In genomic region chr14:97379091-97379531, GRCh38 we compare ENCODE assay signal across 15 cellular contexts.
A peak's percentile ranks its signal among the peaks of the same experiment; 100 is the strongest.
DNase-seq lines count a peak whose midpoint lies in the region; ATAC-seq and TF ChIP-seq lines count a peak whose summit lies in the region.
"Had no signal": no experiment of that assay in that cellular context is flagged by ENCODE, and none has a peak within 500 bp of the region (broad histone marks: within the 10 kb centered on the region; RNA-seq: fewer than 3 reads in every experiment).

No MANE protein-coding gene starts in this region.

- peak in 2 of 3 donors; percentile 5 to 74 for DNase-seq in CD4-positive, CD25-positive, alpha-beta regulatory T cell
- DNase-seq in activated T-cell treated with anti-CD3 and anti-CD28 coated beads, Interleukin-2, amount 50 U/mL, for 48 hours = peak; percentile 49 to 56
- peak; percentile 54 for DNase-seq in iPS-NIHi7 (ENCODE audit: extremely low spot score)
- DNase-seq in head of caudate nucleus = no peak
- no peak for DNase-seq in dermis blood vessel endothelial cell
- DNase-seq in A172 (ENCODE audit: low spot score) = no peak
- DNase-seq in C1 segment of cervical spinal cord (lab: John Stamatoyannopoulos, UW) = no peak
- DNase-seq: DMS79; islet precursor cell; MV-4-11; OCI-M1; stimulated activated CD4-positive, alpha-beta T cell treated with anti-CD3 and anti-CD28 coated beads, Interleukin-12 subunit alpha, Interleukin-12 subunit beta, amount 100 ng/mL, for 4 hours; SW 1271; uterus had no signal

- no peak for ATAC-seq in CD4-positive, CD25-positive, alpha-beta regulatory T cell (ENCODE audit: low read depth in 2 of 2)

- no peaks in the 10 kb centered on the region for H3F3A ChIP-seq in Loucy (ENCODE audit: low read depth)

- H3K27me3 ChIP-seq in CD4-positive, CD25-positive, alpha-beta regulatory T cell (ENCODE audit: control insufficient read depth, insufficient read depth, low read length) = no peaks in the 10 kb centered on the region
- H3K27me3 ChIP-seq in Loucy (ENCODE audit: insufficient read depth, low read length, poor library complexity, severe bottlenecking) = no peaks in the 10 kb centered on the region
- H3K27me3 ChIP-seq: uterus had no signal

- no peak for TF ChIP-seq CTCF in Loucy (conservative IDR thresholded peaks at IDR 0.05; ENCODE audit: low read length)

- no peaks in the 10 kb centered on the region for H3K36me3 ChIP-seq in CD4-positive, CD25-positive, alpha-beta regulatory T cell (ENCODE audit: control insufficient read depth, insufficient read depth, low read length)
- H3K36me3 ChIP-seq in Loucy (ENCODE audit: insufficient read depth, low read length) = no peaks in the 10 kb centered on the region
- H3K36me3 ChIP-seq: uterus had no signal

- H3K4me3 ChIP-seq in CD4-positive, CD25-positive, alpha-beta regulatory T cell (ENCODE audit: low read depth, low read length) = peak overlapping the region; percentile 32
- peak overlapping the region; percentile 10 for H3K4me3 ChIP-seq in Loucy (ENCODE audit: low read length, poor library complexity, severe bottlenecking)
- H3K4me3 ChIP-seq: uterus had no signal

- H3K27me3 Mint-ChIP-seq in CD4-positive, CD25-positive, alpha-beta regulatory T cell = peaks cover under 1% of the 10 kb centered on the region

- peaks cover 0 to 3% of the 10 kb centered on the region in 2 experiments for H3K9me3 ChIP-seq in CD4-positive, CD25-positive, alpha-beta regulatory T cell (ENCODE audit: control insufficient read depth in 2 of 2, low read length in 2 of 2)
- no peaks in the 10 kb centered on the region for H3K9me3 ChIP-seq in Loucy (ENCODE audit: insufficient read depth, low read depth, low read length)
- H3K9me3 ChIP-seq: uterus had no signal

- H3K4me1 ChIP-seq in CD4-positive, CD25-positive, alpha-beta regulatory T cell (ENCODE audit: control insufficient read depth, insufficient read depth, low read length, poor library complexity, severe bottlenecking) = peaks cover 29% of the 10 kb centered on the region
- H3K4me1 ChIP-seq in Loucy (ENCODE audit: insufficient read depth, low read length, poor library complexity, severe bottlenecking) = peaks cover 7% of the 10 kb centered on the region
- H3K4me1 ChIP-seq: uterus had no signal

- no peak overlapping the region for H2AFZ ChIP-seq in Loucy (ENCODE audit: low read length)

- peaks cover 5 to 47% (median 18%) of the 10 kb centered on the region in 4 donors for H3K4me1 Mint-ChIP-seq in CD4-positive, CD25-positive, alpha-beta regulatory T cell

- no peaks in the 10 kb centered on the region for H3K9me2 ChIP-seq in Loucy (replicated peaks; ENCODE audit: low read depth, low read length)

- peak overlapping the region in 2 of 3 donors; percentile 62 to 82 for H3K27ac Mint-ChIP-seq in CD4-positive, CD25-positive, alpha-beta regulatory T cell

- peak overlapping the region; percentile 37 for H3K4me2 ChIP-seq in Loucy (ENCODE audit: low read depth, low read length, poor library complexity, severe bottlenecking)

- H3K9ac ChIP-seq in Loucy (ENCODE audit: low read depth, low read length, poor library complexity, severe bottlenecking) = no peak overlapping the region

- intact Hi-C loops in head of caudate nucleus (cut with DNase I) = no loop called here

- no peaks in the 10 kb centered on the region for H3K79me2 ChIP-seq in Loucy (ENCODE audit: insufficient read depth, low read length)

- H3K4me3 Mint-ChIP-seq in CD4-positive, CD25-positive, alpha-beta regulatory T cell = peak overlapping the region in 3 of 4 donors; percentile 1 to 75 (median 67)

- H3K9me3 Mint-ChIP-seq in CD4-positive, CD25-positive, alpha-beta regulatory T cell = peaks cover 0 to 3% (median 1%) of the 10 kb centered on the region in 7 donors

- no peaks in the 10 kb centered on the region for H4K20me1 ChIP-seq in Loucy (ENCODE audit: insufficient read depth, low read length, poor library complexity, severe bottlenecking)

- H3K36me3 Mint-ChIP-seq in CD4-positive, CD25-positive, alpha-beta regulatory T cell = no peaks in the 10 kb centered on the region

- no peak overlapping the region for H3K27ac ChIP-seq in CD4-positive, CD25-positive, alpha-beta regulatory T cell (ENCODE audit: insufficient read depth, low read length, poor library complexity, severe bottlenecking)
- H3K27ac ChIP-seq: uterus had no signal

Comparison
In these comparisons a context has a peak if more than half of its experiments do, and no peak if none do; other contexts are left out.
1. DNase-seq: peak in CD4-positive, CD25-positive, alpha-beta regulatory T cell (2 of 3), activated T-cell treated with anti-CD3 and anti-CD28 coated beads, Interleukin-2, amount 50 U/mL, for 48 hours (2 of 2) and iPS-NIHi7 (single experiment); none in head of caudate nucleus (0 of 42), dermis blood vessel endothelial cell (single experiment), A172 (single experiment) and C1 segment of cervical spinal cord (0 of 14).